ENCODE assay signal across 17 cellular contexts in genomic region chr5:83026507-83026906, GRCh38. TPM values are rescaled to one million over a fixed set of nuclear protein-coding genes. Genes with fewer than 3 reads are reported as not detected.
DNase-seq lines count a peak whose midpoint lies in the region; ATAC-seq and TF ChIP-seq lines count a peak whose summit lies in the region.
"Had no signal": no experiment of that assay in that cellular context is flagged by ENCODE, and none has a peak within 500 bp of the region (broad histone marks: within the 10 kb centered on the region; RNA-seq: fewer than 3 reads in every experiment).

No MANE protein-coding gene starts in this region.

- H3K4me3 ChIP-seq in GM06990 (replicated peaks; ENCODE audit: low read depth, low read length) (no peak overlapping the region), H7 (ENCODE audit: insufficient read depth, low read depth, low read length) (no peak overlapping the region), HUES64 (ENCODE audit: low read length) (peak overlapping the region; percentile 14)
- H3K4me3 ChIP-seq: colonic mucosa, spleen, stomach had no signal

- H3K27ac ChIP-seq in HUES64 (ENCODE audit: low read depth, low read length), result peak overlapping the region; percentile 94
- H3K27ac ChIP-seq: colonic mucosa, epithelial cell of prostate, parathyroid adenoma, spleen, stomach had no signal

- no peak for TF ChIP-seq CTCF in GM06990 (IDR thresholded peaks at IDR 0.05; ENCODE audit: insufficient read depth, low read length, poor library complexity, severe bottlenecking)

- no peaks in the 10 kb centered on the region for H3K27me3 ChIP-seq in GM06990 (replicated peaks; ENCODE audit: control insufficient read depth, insufficient read depth, low read length)
- H3K27me3 ChIP-seq in H7 (ENCODE audit: control insufficient read depth, insufficient read depth, low read length), result no peaks in the 10 kb centered on the region
- no peaks in the 10 kb centered on the region for H3K27me3 ChIP-seq in HUES64 (ENCODE audit: insufficient read depth, low read length)
- H3K27me3 ChIP-seq: colonic mucosa, spleen, stomach had no signal

- DNase-seq in GM06990 (ENCODE audit: extremely low read depth, insufficient read length), result peak; percentile 24
- DNase-seq in H7, result peak; percentile 42
- peak; percentile 26 for DNase-seq in iPS-NIHi11 (ENCODE audit: low spot score)
- DNase-seq in NCI-H1694 treated with DMSO at 0.1 percent for 48 hours (lab: John Stamatoyannopoulos, UW), result no peak
- DNase-seq in NCI-H446 (lab: John Stamatoyannopoulos, UW), result no peak
- DNase-seq in HPDE6-E6E7 (ENCODE audit: extremely low spot score), result no peak
- DNase-seq: activated CD4-positive, alpha-beta memory T cell treated with anti-CD3 and anti-CD28 coated beads for 36 hours; amygdala; Caco-2; colonic mucosa; MM.1S; spleen; stomach had no signal

- no peak for ATAC-seq in HG02571 (IDR thresholded peaks at IDR 0.05; ENCODE audit: unreplicated experiment)

- H3K9ac ChIP-seq in HUES64 (ENCODE audit: low read depth, low read length), result peak overlapping the region; percentile 51; the same call in 1 of the 2 replicates
- H3K9ac ChIP-seq: parathyroid adenoma had no signal

- H3K4me1 ChIP-seq in HUES64 (ENCODE audit: insufficient read depth, low read length), result peaks cover 35% of the 10 kb centered on the region
- H3K4me1 ChIP-seq: Caco-2, colonic mucosa, parathyroid adenoma, spleen, stomach had no signal

- WGBS in HUES64, result 0% methylated on average over 2 of the region's 2 CpGs

- H3K36me3 ChIP-seq in GM06990 (ENCODE audit: control insufficient read depth, insufficient read depth, low read length) (no peaks in the 10 kb centered on the region), H7 (replicated peaks; ENCODE audit: control insufficient read depth, insufficient read depth, low read length) (no peaks in the 10 kb centered on the region), HUES64 (ENCODE audit: insufficient read depth, low read length) (no peaks in the 10 kb centered on the region)
- H3K36me3 ChIP-seq: colonic mucosa, spleen, stomach had no signal

- H3K9me3 ChIP-seq in HUES64 (ENCODE audit: insufficient read depth, low read depth, low read length), result no peaks in the 10 kb centered on the region
- H3K9me3 ChIP-seq: Caco-2, colonic mucosa, spleen, stomach had no signal

RNA-seq across cellular contexts. Expression of gene TMEM167A, which starts 50.7 kb away (rescaled TPM):
- 76.5 and 104 TPM in 2 replicates for total RNA-seq in H7 (2014; rRNA removed; shearing (Covaris generic))
- 103 TPM for polyA plus RNA-seq in HUES64 (2013, experiment 1 of 2)
- polyA plus RNA-seq in HUES64 (2013, experiment 2 of 2), result 99.4 TPM

RNA-seq across cellular contexts. Expression of gene XRCC4, which starts 50.8 kb away (rescaled TPM):
- total RNA-seq in H7 (2014; rRNA removed; shearing (Covaris generic)), result 12.2 and 19.3 TPM in 2 replicates
- polyA plus RNA-seq in HUES64 (2013, experiment 1 of 2), result 10.8 TPM
- polyA plus RNA-seq in HUES64 (2013, experiment 2 of 2), result 15.5 TPM

Comparison
In these comparisons a context has a peak if more than half of its experiments do, and no peak if none do; other contexts are left out.
1. DNase-seq: peak in GM06990 (single experiment), H7 (single experiment) and iPS-NIHi11 (single experiment); none in NCI-H1694 treated with DMSO at 0.1 percent for 48 hours (single experiment), NCI-H446 (0 of 2) and HPDE6-E6E7 (single experiment).